Comparison of ENCODE assay signal across 7 cellular contexts in the genomic region with DNA sequence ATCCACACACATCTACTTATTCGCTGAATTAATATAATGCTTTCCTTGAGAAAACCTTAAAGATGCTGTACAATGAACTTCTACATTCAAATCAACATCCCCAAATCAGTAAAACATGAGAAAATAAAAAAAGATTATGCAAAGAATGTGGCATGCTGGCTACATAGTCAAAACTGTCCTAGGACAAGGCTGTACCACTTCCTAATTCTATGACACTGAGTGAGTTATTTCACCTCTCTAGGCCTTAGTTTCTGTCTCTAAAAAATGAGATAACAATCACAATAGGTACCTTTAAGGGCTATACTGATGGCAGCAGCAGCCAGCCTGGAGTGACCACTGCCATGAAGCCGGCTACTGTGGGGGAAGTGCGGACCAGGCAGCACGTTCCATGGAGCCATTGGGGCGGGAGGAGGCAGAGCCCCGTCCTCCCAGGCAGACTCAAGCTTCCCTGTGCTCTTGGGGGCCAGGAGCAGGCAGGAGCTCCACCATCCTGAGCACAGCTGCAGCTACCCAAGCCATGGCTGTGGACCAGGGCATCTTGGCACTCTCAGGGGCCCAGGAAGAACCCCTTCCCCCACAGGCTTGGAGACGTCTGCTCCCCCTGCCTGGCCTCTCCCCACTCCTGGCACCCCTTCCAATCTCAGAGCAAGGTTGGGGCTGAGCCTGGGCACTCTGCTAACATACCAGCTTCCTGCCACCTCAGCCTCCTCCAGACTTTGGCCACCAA.
DNase-seq lines count a peak whose midpoint lies in the region; ATAC-seq lines count a peak whose summit lies in the region.

No MANE protein-coding gene starts in this region.

- H3K4me3 Mint-ChIP-seq in stimulated activated naive B cell treated with anti-CD40 and anti-IgM and Interleukin-4, amounts not matched to agents 10 μg/mL and 1 μg/mL and 100 μg/mL, for 72 hours: no peak overlapping the region

- ATAC-seq in GM19351 (IDR thresholded peaks at IDR 0.05; ENCODE audit: unreplicated experiment) (peak; percentile 94), HG02759 (IDR thresholded peaks at IDR 0.05; ENCODE audit: unreplicated experiment) (peak; percentile 91), HG03565 (IDR thresholded peaks at IDR 0.05; ENCODE audit: unreplicated experiment) (peak; percentile 97)
- ATAC-seq in stimulated activated naive B cell treated with anti-CD40 and anti-IgM and Interleukin-4, amounts not matched to agents 10 μg/mL and 1 μg/mL and 100 μg/mL, for 72 hours (replicated peaks): peak; percentile 96 to 98

- no peak overlapping the region for H3K27ac Mint-ChIP-seq in stimulated activated naive B cell treated with anti-CD40 and anti-IgM and Interleukin-4, amounts not matched to agents 10 μg/mL and 1 μg/mL and 100 μg/mL, for 72 hours

- peaks cover 0 to 6% of the 10 kb centered on the region in 2 donors for H3K27me3 Mint-ChIP-seq in stimulated activated naive B cell treated with anti-CD40 and anti-IgM and Interleukin-4, amounts not matched to agents 10 μg/mL and 1 μg/mL and 100 μg/mL, for 72 hours

- no peak for DNase-seq in stimulated activated naive B cell treated with anti-CD40 and anti-IgM and Interleukin-4, amounts not matched to agents 10 μg/mL and 1 μg/mL and 100 μg/mL, for 72 hours
- DNase-seq in DMS53 treated with DMSO at 0.1 percent for 48 hours (lab: John Stamatoyannopoulos, UW; ENCODE audit: unreplicated experiment) (no peak), T-helper 9 cell (no peak)
- no peak for DNase-seq in activated CD4-positive, CD25-positive, alpha-beta regulatory T cell (lab: John Stamatoyannopoulos, UW)

- peaks cover 5 to 10% of the 10 kb centered on the region in 2 donors for H3K4me1 Mint-ChIP-seq in stimulated activated naive B cell treated with anti-CD40 and anti-IgM and Interleukin-4, amounts not matched to agents 10 μg/mL and 1 μg/mL and 100 μg/mL, for 72 hours

- H3K9me3 Mint-ChIP-seq in stimulated activated naive B cell treated with anti-CD40 and anti-IgM and Interleukin-4, amounts not matched to agents 10 μg/mL and 1 μg/mL and 100 μg/mL, for 72 hours: peaks cover 0 to 2% of the 10 kb centered on the region in 2 donors

- H3K36me3 Mint-ChIP-seq in stimulated activated naive B cell treated with anti-CD40 and anti-IgM and Interleukin-4, amounts not matched to agents 10 μg/mL and 1 μg/mL and 100 μg/mL, for 72 hours: no peaks in the 10 kb centered on the region
